ENCODE assay signal across 22 cellular contexts in genomic region chr16:47571049-47571448, GRCh38.
"Had no signal": no experiment of that assay in that cellular context is flagged by ENCODE, and none has a peak within 500 bp of the region (broad histone marks: within the 10 kb centered on the region; RNA-seq: fewer than 3 reads in every experiment).

No MANE protein-coding gene starts in this region.

- DNase-seq: activated B cell treated with CpG ODN at 0.5 μM for 24 hours; activated CD4-positive, alpha-beta T cell treated with anti-CD3 and anti-CD28 coated beads, Interleukin-2, amount 10 ng/mL, durations not matched to agents 24 days and 14 days; activated CD8-positive, alpha-beta memory T cell treated with anti-CD3 and anti-CD28 coated beads, Interleukin-2, amount 50 U/mL, for 4 hours; activated CD8-positive, alpha-beta T cell treated with anti-CD3 and anti-CD28 coated beads, Interleukin-2, amount 10 ng/mL, durations not matched to agents 7 days and 5 days; activated effector memory CD4-positive, alpha-beta T cell treated with anti-CD3 and anti-CD28 coated beads, Interleukin-2, amount 50 U/mL, for 16 hours; activated T-cell treated with anti-CD3 and anti-CD28 coated beads, Interleukin-2, amount 50 U/mL, for 48 hours; cortex of kidney; effector CD4-positive, alpha-beta T cell; foreskin fibroblast; hippocampal formation; kidney; left lung; natural killer cell; stimulated activated CD4-positive, alpha-beta T cell treated with anti-CD3 and anti-CD28 coated beads, Interleukin-4, amount 100 ng/mL, for 4 hours; stimulated activated CD8-positive, alpha-beta memory T cell treated with anti-CD3 and anti-CD28 coated beads, Interleukin-4, amount 100 ng/mL, for 48 hours; stimulated activated naive CD8-positive, alpha-beta T cell treated with anti-CD3 and anti-CD28 coated beads, Interleukin-15, Interleukin-2, amounts not matched to agents 100 U/mL and 50 U/mL, for 24 hours; T-helper 17 cell had no signal

- H3K4me3 ChIP-seq: left lung, smooth muscle cell, suprapubic skin had no signal

- H3K9me3 ChIP-seq: suprapubic skin had no signal

- H3K27ac ChIP-seq: left lung, suprapubic skin had no signal

- ATAC-seq: activated CD8-positive, alpha-beta T cell treated with anti-CD3 and anti-CD28 coated beads, Interleukin-2, amount 10 ng/mL, durations not matched to agents 7 days and 5 days; activated naive CD4-positive, alpha-beta T cell treated with anti-CD3 and anti-CD28 coated beads, Interleukin-2, amount 50 U/mL, for 72 hours; left lung; natural killer cell; right cardiac atrium; stimulated activated naive CD8-positive, alpha-beta T cell treated with anti-CD3 and anti-CD28 coated beads, Interleukin-15, Interleukin-2, amounts not matched to agents 100 U/mL and 50 U/mL, for 24 hours; T-helper 17 cell had no signal

- H3K4me1 ChIP-seq: suprapubic skin had no signal

- H3K27me3 ChIP-seq: left lung, suprapubic skin had no signal

- H3K36me3 ChIP-seq: left lung, suprapubic skin had no signal

- FAIRE-seq: endothelial cell of umbilical vein, kidney had no signal

- H3K4me2 ChIP-seq: smooth muscle cell had no signal
